In genomic region chr6:62150048-62150663, GRCh38 we compare ENCODE assay signal across 8 cellular contexts.
DNase-seq lines count a peak whose midpoint lies in the region; ATAC-seq and TF ChIP-seq lines count a peak whose summit lies in the region.

No MANE protein-coding gene starts in this region.

- no peak overlapping the region for H3K4me2 ChIP-seq in GM23248 (ENCODE audit: unreplicated experiment)

- H3K4me1 Mint-ChIP-seq in glutamatergic neuron (ENCODE audit: low read depth, unreplicated experiment) = peaks cover 5% of the 10 kb centered on the region
- H3K4me1 Mint-ChIP-seq in T-helper 2 cell treated with Interferon-gamma antibody and Interleukin-4, amounts not matched to agents 5 μg/mL and 100 μg/mL, for 36 hours (ENCODE audit: low read depth) = no peaks in the 10 kb centered on the region

- H3K36me3 Mint-ChIP-seq in glutamatergic neuron (ENCODE audit: unreplicated experiment) = no peaks in the 10 kb centered on the region
- H3K36me3 Mint-ChIP-seq in T-helper 2 cell treated with Interferon-gamma antibody and Interleukin-4, amounts not matched to agents 5 μg/mL and 100 μg/mL, for 36 hours (ENCODE audit: low read depth) = no peaks in the 10 kb centered on the region

- H3K9me3 Mint-ChIP-seq in glutamatergic neuron (ENCODE audit: unreplicated experiment) = no peaks in the 10 kb centered on the region
- peaks cover 3% of the 10 kb centered on the region for H3K9me3 Mint-ChIP-seq in T-helper 2 cell treated with Interferon-gamma antibody and Interleukin-4, amounts not matched to agents 5 μg/mL and 100 μg/mL, for 36 hours

- in situ Hi-C loops in GM23248 (cut with MboI) = no loop called here

- no peak overlapping the region for H3K4me3 Mint-ChIP-seq in glutamatergic neuron (ENCODE audit: unreplicated experiment)
- H3K4me3 Mint-ChIP-seq in T-helper 2 cell treated with Interferon-gamma antibody and Interleukin-4, amounts not matched to agents 5 μg/mL and 100 μg/mL, for 36 hours = no peak overlapping the region

- H3K9ac ChIP-seq in GM23248 = no peak overlapping the region

- no peak overlapping the region for H3K27ac Mint-ChIP-seq in glutamatergic neuron (ENCODE audit: unreplicated experiment)
- H3K27ac Mint-ChIP-seq in T-helper 2 cell treated with Interferon-gamma antibody and Interleukin-4, amounts not matched to agents 5 μg/mL and 100 μg/mL, for 36 hours = no peak overlapping the region

- TF ChIP-seq EP300 in upper lobe of left lung (IDR thresholded peaks at IDR 0.05) = no peak

- H3K9me3 ChIP-seq in GM23248 (ENCODE audit: low read depth) (no peaks in the 10 kb centered on the region), upper lobe of left lung (no peaks in the 10 kb centered on the region)

- H3K79me2 ChIP-seq in GM23248 (ENCODE audit: insufficient read depth) = no peaks in the 10 kb centered on the region

- no peak overlapping the region for H2AFZ ChIP-seq in GM23248

- H3K9me2 ChIP-seq in GM23248 (ENCODE audit: insufficient read depth) = no peaks in the 10 kb centered on the region

- no peaks in the 10 kb centered on the region for H4K20me1 ChIP-seq in GM23248 (ENCODE audit: insufficient read depth)

- H3K27me3 ChIP-seq in GM23248 (replicated peaks; ENCODE audit: insufficient read depth) (no peaks in the 10 kb centered on the region), upper lobe of left lung (no peaks in the 10 kb centered on the region)

- H3F3A ChIP-seq in GM23248 (ENCODE audit: insufficient read depth) = no peaks in the 10 kb centered on the region

- WGBS in GM23248 (ENCODE audit: low coverage in 1 of 2, low lambda C conversion rate in 2 of 2, missing lambda C conversion rate in 2 of 2), 2 experiments = 25 to 33% methylated on average over 3 of the region's 3 CpGs
- WGBS in upper lobe of left lung, 2 donors = 59 to 68% methylated on average over 3 of the region's 3 CpGs

- no peaks in the 10 kb centered on the region for H3K27me3 Mint-ChIP-seq in glutamatergic neuron (ENCODE audit: unreplicated experiment)
- no peaks in the 10 kb centered on the region for H3K27me3 Mint-ChIP-seq in T-helper 2 cell treated with Interferon-gamma antibody and Interleukin-4, amounts not matched to agents 5 μg/mL and 100 μg/mL, for 36 hours (ENCODE audit: low read depth)

- ATAC-seq in upper lobe of left lung (ENCODE audit: low FRiP score in 2 of 2) = peak in 1 of 2 donors; percentile 64

- no peak overlapping the region for H3K27ac ChIP-seq in GM23248
- H3K27ac ChIP-seq in upper lobe of left lung = no peak overlapping the region

- H3K4me3 ChIP-seq in GM23248 = no peak overlapping the region
- no peak overlapping the region for H3K4me3 ChIP-seq in upper lobe of left lung

- no peak for TF ChIP-seq POLR2A in upper lobe of left lung (IDR thresholded peaks at IDR 0.05)

- H3K36me3 ChIP-seq in GM23248 (ENCODE audit: low read depth) (no peaks in the 10 kb centered on the region), upper lobe of left lung (no peaks in the 10 kb centered on the region)

- peak; percentile 78 for TF ChIP-seq CTCF in glutamatergic neuron (IDR thresholded peaks at IDR 0.05; ENCODE audit: partially characterized antibody, unreplicated experiment)
- TF ChIP-seq CTCF in upper lobe of left lung (IDR thresholded peaks at IDR 0.05) = peak; percentile 17 to 60 (median 48)

- no peaks in the 10 kb centered on the region for H3K4me1 ChIP-seq in GM23248 (ENCODE audit: insufficient read depth)
- H3K4me1 ChIP-seq in upper lobe of left lung = peaks cover 7 to 11% (median 9%) of the 10 kb centered on the region in 4 donors

- peak; percentile 5 for DNase-seq in NOMO-1 treated with DMSO at 0.1 percent for 48 hours (lab: John Stamatoyannopoulos, UW; ENCODE audit: unreplicated experiment)
- no peak for DNase-seq in NOMO-1 treated with dmso at 0.1 percent for 144 hours (lab: John Stamatoyannopoulos, UW; ENCODE audit: unreplicated experiment)
- DNase-seq in GM23248 = peak; percentile 69
- peak; percentile 17 to 64 for DNase-seq in Kasumi-1 (lab: John Stamatoyannopoulos, UW)
- peak; percentile 55 for DNase-seq in SKM-1 treated with dmso at 0.1 percent for 144 hours (lab: John Stamatoyannopoulos, UW; ENCODE audit: unreplicated experiment)
- no peak for DNase-seq in glutamatergic neuron
- DNase-seq in upper lobe of left lung = peak in 1 of 2 donors; percentile 24
- no peak for DNase-seq in T-helper 2 cell treated with Interferon-gamma antibody and Interleukin-4, amounts not matched to agents 5 μg/mL and 100 μg/mL, for 36 hours (ENCODE audit: low spot score)

Comparison
In these comparisons a context has a peak if more than half of its experiments do, and no peak if none do; other contexts are left out.
1. DNase-seq: peak in NOMO-1 treated with DMSO at 0.1 percent for 48 hours (single experiment), GM23248 (single experiment), Kasumi-1 (2 of 2) and SKM-1 treated with dmso at 0.1 percent for 144 hours (single experiment); none in NOMO-1 treated with dmso at 0.1 percent for 144 hours (single experiment), glutamatergic neuron (single experiment) and T-helper 2 cell treated with Interferon-gamma antibody and Interleukin-4, amounts not matched to agents 5 μg/mL and 100 μg/mL, for 36 hours (single experiment).